1 cellular context compared by ENCODE assay signal in the genomic region with DNA sequence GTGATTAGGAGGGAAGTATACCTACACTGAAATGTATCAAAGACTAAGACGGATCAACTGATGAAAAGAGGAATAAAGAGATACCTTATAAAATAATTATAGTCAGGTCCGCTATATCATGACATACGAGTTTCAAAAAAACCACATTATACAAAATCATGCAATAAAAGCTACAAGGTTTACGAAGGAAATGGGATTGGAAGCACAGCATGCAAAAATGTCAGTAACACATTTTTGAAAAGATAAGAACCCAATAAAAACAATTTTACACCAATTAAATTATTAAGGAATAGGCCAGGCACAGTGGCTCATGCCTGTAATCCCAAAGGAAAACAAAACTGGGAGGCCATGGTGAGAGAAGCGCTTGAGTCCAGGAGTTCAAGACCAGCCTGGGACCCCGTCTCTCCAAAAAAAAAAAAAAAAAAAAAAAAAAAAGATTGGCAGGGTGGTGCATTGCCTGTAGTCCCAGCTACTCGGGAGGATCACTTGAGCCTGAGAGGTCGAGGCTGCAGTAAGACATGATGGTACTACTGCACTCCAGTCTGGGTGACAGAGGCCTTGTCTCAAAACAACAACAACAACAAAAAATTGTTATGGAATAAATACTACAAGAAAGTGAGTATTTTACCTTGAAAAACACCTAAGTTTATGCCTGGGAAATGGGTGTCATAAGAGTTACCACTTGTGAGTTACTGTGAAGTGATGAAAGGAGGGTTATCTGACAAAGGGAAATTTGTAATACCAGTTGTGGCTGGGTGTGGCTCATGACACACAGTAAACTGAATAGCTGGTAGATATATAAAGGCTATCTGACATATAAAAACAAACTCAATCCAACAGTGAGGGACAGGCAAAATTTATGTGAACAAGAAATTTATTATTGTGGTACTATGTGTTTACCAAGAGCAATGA.
TF ChIP-seq lines count a peak whose summit lies in the region.

No MANE protein-coding gene starts in this region.

TF ChIP-seq in K562, 482 proteins besides CTCF, POLR2A, EP300 and RAD21 (continues in another document):
- no peak for TF ChIP-seq RBM39 (optimal IDR thresholded peaks at IDR 0.05; ENCODE audit: low read depth, low read length)
- TF ChIP-seq CREM (IDR thresholded peaks at IDR 0.05; ENCODE audit: low read depth) = no peak
- no peak for TF ChIP-seq RBBP5 (IDR thresholded peaks at IDR 0.05; ENCODE audit: borderline replicate concordance, insufficient read depth, low read length, poor library complexity, severe bottlenecking)
- TF ChIP-seq SMARCA4 (IDR thresholded peaks at IDR 0.05) = peak; percentile 60; the same call in 1 of the 2 replicates
- no peak for TF ChIP-seq OTX1 (CRISPR knock-in tag; IDR thresholded peaks at IDR 0.05)
- no peak for TF ChIP-seq SAFB2 (IDR thresholded peaks at IDR 0.05; ENCODE audit: borderline replicate concordance, low read depth, low read length, severe bottlenecking)
- TF ChIP-seq PHF8 (IDR thresholded peaks at IDR 0.05; ENCODE audit: borderline replicate concordance, low read length) = no peak
- peak; percentile 7; the same call in 1 of the 2 replicates for TF ChIP-seq ZEB2 (IDR thresholded peaks at IDR 0.05)
- no peak for TF ChIP-seq ZNF174 (CRISPR knock-in tag; IDR thresholded peaks at IDR 0.05)
- TF ChIP-seq, protein P1, sequence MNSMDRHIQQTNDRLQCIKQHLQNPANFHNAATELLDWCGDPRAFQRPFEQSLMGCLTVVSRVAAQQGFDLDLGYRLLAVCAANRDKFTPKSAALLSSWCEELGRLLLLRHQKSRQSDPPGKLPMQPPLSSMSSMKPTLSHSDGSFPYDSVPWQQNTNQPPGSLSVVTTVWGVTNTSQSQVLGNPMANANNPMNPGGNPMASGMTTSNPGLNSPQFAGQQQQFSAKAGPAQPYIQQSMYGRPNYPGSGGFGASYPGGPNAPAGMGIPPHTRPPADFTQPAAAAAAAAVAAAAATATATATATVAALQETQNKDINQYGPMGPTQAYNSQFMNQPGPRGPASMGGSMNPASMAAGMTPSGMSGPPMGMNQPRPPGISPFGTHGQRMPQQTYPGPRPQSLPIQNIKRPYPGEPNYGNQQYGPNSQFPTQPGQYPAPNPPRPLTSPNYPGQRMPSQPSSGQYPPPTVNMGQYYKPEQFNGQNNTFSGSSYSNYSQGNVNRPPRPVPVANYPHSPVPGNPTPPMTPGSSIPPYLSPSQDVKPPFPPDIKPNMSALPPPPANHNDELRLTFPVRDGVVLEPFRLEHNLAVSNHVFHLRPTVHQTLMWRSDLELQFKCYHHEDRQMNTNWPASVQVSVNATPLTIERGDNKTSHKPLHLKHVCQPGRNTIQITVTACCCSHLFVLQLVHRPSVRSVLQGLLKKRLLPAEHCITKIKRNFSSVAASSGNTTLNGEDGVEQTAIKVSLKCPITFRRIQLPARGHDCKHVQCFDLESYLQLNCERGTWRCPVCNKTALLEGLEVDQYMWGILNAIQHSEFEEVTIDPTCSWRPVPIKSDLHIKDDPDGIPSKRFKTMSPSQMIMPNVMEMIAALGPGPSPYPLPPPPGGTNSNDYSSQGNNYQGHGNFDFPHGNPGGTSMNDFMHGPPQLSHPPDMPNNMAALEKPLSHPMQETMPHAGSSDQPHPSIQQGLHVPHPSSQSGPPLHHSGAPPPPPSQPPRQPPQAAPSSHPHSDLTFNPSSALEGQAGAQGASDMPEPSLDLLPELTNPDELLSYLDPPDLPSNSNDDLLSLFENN (IDR thresholded peaks at IDR 0.05; ENCODE audit: low read depth in 2 of 2, low read length in 2 of 2) = no peak
- no peak for TF ChIP-seq CEBPG (CRISPR knock-in tag; IDR thresholded peaks at IDR 0.05)
- TF ChIP-seq CEBPG (tag; conservative IDR thresholded peaks at IDR 0.05 in 1 of 2, IDR thresholded peaks at IDR 0.05 in 1 of 2) = 0 out of 4 replicates have a peak, but pooled peaks of 1 of the 2 experiments have one; percentile 33
- TF ChIP-seq ZNF408 (CRISPR knock-in tag; IDR thresholded peaks at IDR 0.05; ENCODE audit: low read depth) = no peak
- TF ChIP-seq, protein P2, sequence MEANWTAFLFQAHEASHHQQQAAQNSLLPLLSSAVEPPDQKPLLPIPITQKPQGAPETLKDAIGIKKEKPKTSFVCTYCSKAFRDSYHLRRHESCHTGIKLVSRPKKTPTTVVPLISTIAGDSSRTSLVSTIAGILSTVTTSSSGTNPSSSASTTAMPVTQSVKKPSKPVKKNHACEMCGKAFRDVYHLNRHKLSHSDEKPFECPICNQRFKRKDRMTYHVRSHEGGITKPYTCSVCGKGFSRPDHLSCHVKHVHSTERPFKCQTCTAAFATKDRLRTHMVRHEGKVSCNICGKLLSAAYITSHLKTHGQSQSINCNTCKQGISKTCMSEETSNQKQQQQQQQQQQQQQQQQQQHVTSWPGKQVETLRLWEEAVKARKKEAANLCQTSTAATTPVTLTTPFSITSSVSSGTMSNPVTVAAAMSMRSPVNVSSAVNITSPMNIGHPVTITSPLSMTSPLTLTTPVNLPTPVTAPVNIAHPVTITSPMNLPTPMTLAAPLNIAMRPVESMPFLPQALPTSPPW (CRISPR knock-in tag; IDR thresholded peaks at IDR 0.05) = peak; percentile 28; the same call in 1 of the 2 replicates
- no peak for TF ChIP-seq BCOR (IDR thresholded peaks at IDR 0.05)
- TF ChIP-seq MTA3 (IDR thresholded peaks at IDR 0.05; ENCODE audit: borderline replicate concordance) = no peak
- TF ChIP-seq PTRF (tag; IDR thresholded peaks at IDR 0.05) = no peak
- no peak for TF ChIP-seq PHF20 (IDR thresholded peaks at IDR 0.05; ENCODE audit: partially characterized antibody)
- no peak for TF ChIP-seq JUND (IDR thresholded peaks at IDR 0.05; ENCODE audit: borderline replicate concordance, low read depth, low read length)
- TF ChIP-seq JUND (tag; IDR thresholded peaks at IDR 0.05; ENCODE audit: borderline replicate concordance, low read depth, low read length) = peak; percentile 17; the same call in 1 of the 3 replicates
- TF ChIP-seq, protein P3, sequence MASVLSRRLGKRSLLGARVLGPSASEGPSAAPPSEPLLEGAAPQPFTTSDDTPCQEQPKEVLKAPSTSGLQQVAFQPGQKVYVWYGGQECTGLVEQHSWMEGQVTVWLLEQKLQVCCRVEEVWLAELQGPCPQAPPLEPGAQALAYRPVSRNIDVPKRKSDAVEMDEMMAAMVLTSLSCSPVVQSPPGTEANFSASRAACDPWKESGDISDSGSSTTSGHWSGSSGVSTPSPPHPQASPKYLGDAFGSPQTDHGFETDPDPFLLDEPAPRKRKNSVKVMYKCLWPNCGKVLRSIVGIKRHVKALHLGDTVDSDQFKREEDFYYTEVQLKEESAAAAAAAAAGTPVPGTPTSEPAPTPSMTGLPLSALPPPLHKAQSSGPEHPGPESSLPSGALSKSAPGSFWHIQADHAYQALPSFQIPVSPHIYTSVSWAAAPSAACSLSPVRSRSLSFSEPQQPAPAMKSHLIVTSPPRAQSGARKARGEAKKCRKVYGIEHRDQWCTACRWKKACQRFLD (CRISPR knock-in tag; IDR thresholded peaks at IDR 0.05) = no peak
- no peak for TF ChIP-seq FOXP1 (CRISPR knock-in tag; IDR thresholded peaks at IDR 0.05)
- TF ChIP-seq, protein P4, sequence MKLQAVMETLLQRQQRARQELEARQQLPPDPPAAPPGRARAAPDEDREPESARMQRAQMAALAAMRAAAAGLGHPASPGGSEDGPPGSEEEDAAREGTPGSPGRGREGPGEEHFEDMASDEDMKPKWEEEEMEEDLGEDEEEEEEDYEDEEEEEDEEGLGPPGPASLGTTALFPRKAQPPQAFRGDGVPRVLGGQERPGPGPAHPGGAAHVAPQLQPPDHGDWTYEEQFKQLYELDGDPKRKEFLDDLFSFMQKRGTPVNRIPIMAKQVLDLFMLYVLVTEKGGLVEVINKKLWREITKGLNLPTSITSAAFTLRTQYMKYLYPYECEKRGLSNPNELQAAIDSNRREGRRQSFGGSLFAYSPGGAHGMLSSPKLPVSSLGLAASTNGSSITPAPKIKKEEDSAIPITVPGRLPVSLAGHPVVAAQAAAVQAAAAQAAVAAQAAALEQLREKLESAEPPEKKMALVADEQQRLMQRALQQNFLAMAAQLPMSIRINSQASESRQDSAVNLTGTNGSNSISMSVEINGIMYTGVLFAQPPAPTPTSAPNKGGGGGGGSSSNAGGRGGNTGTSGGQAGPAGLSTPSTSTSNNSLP (IDR thresholded peaks at IDR 0.05; ENCODE audit: borderline replicate concordance, low read depth, low read length) = 0 out of 2 replicates have a peak, but pooled peaks have one; percentile 47
- no peak for TF ChIP-seq MCM3 (IDR thresholded peaks at IDR 0.05)
- TF ChIP-seq EGR1 (conservative IDR thresholded peaks at IDR 0.05) = no peak
- TF ChIP-seq NFE2L1 (tag; IDR thresholded peaks at IDR 0.05; ENCODE audit: borderline replicate concordance, low read depth) = no peak
- no peak for TF ChIP-seq CREBBP (IDR thresholded peaks at IDR 0.05; ENCODE audit: low read depth, low read length)
- no peak for TF ChIP-seq POLR3G (IDR thresholded peaks at IDR 0.05; ENCODE audit: extremely low read depth, insufficient read length, insufficient replicate concordance)
- no peak for TF ChIP-seq SMARCA5 (IDR thresholded peaks at IDR 0.05)
- no peak for TF ChIP-seq SMC3 (conservative IDR thresholded peaks at IDR 0.05; ENCODE audit: insufficient read depth, low read depth, low read length)
- TF ChIP-seq, protein P5, sequence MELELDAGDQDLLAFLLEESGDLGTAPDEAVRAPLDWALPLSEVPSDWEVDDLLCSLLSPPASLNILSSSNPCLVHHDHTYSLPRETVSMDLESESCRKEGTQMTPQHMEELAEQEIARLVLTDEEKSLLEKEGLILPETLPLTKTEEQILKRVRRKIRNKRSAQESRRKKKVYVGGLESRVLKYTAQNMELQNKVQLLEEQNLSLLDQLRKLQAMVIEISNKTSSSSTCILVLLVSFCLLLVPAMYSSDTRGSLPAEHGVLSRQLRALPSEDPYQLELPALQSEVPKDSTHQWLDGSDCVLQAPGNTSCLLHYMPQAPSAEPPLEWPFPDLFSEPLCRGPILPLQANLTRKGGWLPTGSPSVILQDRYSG (tag; conservative IDR thresholded peaks at IDR 0.05; ENCODE audit: low read depth) = no peak
- TF ChIP-seq, protein P6, sequence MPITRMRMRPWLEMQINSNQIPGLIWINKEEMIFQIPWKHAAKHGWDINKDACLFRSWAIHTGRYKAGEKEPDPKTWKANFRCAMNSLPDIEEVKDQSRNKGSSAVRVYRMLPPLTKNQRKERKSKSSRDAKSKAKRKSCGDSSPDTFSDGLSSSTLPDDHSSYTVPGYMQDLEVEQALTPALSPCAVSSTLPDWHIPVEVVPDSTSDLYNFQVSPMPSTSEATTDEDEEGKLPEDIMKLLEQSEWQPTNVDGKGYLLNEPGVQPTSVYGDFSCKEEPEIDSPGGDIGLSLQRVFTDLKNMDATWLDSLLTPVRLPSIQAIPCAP (CRISPR knock-in tag; IDR thresholded peaks at IDR 0.05; ENCODE audit: borderline replicate concordance) = no peak
- TF ChIP-seq HLTF (IDR thresholded peaks at IDR 0.05) = 0 out of 2 replicates have a peak, but pooled peaks have one; percentile 20
- TF ChIP-seq CBX8 (IDR thresholded peaks at IDR 0.05; ENCODE audit: borderline replicate concordance, extremely low read depth, low read depth, low read length, poor library complexity, severe bottlenecking) = no peak
- TF ChIP-seq ZNF253 (CRISPR knock-in tag; conservative IDR thresholded peaks at IDR 0.05) = no peak
- TF ChIP-seq, protein P7, sequence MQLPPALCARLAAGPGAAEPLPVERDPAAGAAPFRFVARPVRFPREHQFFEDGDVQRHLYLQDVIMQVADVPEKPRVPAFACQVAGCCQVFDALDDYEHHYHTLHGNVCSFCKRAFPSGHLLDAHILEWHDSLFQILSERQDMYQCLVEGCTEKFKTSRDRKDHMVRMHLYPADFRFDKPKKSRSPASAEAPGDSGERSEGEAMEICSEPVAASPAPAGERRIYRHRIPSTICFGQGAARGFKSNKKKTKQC (CRISPR knock-in tag; IDR thresholded peaks at IDR 0.05) = no peak
- TF ChIP-seq ZNF584 (CRISPR knock-in tag; IDR thresholded peaks at IDR 0.05; ENCODE audit: low read depth) = no peak
- TF ChIP-seq, protein P8, sequence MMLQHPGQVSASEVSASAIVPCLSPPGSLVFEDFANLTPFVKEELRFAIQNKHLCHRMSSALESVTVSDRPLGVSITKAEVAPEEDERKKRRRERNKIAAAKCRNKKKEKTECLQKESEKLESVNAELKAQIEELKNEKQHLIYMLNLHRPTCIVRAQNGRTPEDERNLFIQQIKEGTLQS (IDR thresholded peaks at IDR 0.05) = 0 out of 2 replicates have a peak, but pooled peaks have one; percentile 30
- TF ChIP-seq, protein P8 (CRISPR knock-in tag; conservative IDR thresholded peaks at IDR 0.05) = no peak
- TF ChIP-seq HDAC1 (IDR thresholded peaks at IDR 0.05) = 0 out of 4 replicates have a peak, but pooled peaks of 1 of the 2 experiments have one; percentile 35
- no peak for TF ChIP-seq FIP1L1 (IDR thresholded peaks at IDR 0.05; ENCODE audit: low read depth, low read length, poor library complexity, severe bottlenecking)
- TF ChIP-seq TBP (optimal IDR thresholded peaks at IDR 0.05; ENCODE audit: low read depth, low read length) = no peak
- TF ChIP-seq, protein P9, sequence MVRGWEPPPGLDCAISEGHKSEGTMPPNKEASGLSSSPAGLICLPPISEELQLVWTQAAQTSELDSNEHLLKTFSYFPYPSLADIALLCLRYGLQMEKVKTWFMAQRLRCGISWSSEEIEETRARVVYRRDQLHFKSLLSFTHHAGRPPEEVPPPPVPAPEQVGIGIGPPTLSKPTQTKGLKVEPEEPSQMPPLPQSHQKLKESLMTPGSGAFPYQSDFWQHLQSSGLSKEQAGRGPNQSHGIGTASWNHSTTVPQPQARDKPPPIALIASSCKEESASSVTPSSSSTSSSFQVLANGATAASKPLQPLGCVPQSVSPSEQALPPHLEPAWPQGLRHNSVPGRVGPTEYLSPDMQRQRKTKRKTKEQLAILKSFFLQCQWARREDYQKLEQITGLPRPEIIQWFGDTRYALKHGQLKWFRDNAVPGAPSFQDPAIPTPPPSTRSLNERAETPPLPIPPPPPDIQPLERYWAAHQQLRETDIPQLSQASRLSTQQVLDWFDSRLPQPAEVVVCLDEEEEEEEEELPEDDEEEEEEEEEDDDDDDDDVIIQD (CRISPR knock-in tag; IDR thresholded peaks at IDR 0.05) = no peak
- TF ChIP-seq HCFC1 (IDR thresholded peaks at IDR 0.05; ENCODE audit: low read depth, low read length) = no peak
- TF ChIP-seq ZBTB1 (CRISPR knock-in tag; IDR thresholded peaks at IDR 0.05; ENCODE audit: borderline replicate concordance, low read depth) = no peak
- TF ChIP-seq CBX3 (IDR thresholded peaks at IDR 0.05; ENCODE audit: borderline replicate concordance in 1 of 2, low read length in 2 of 2) = peak in 1 of 2 experiments; percentile 17; a peak in 1 of 3 replicates
- no peak for TF ChIP-seq MECOM (CRISPR knock-in tag; IDR thresholded peaks at IDR 0.05)
- no peak for TF ChIP-seq ZNF165 (CRISPR knock-in tag; IDR thresholded peaks at IDR 0.05; ENCODE audit: borderline replicate concordance)
- no peak for TF ChIP-seq ZNF707 (CRISPR knock-in tag; conservative IDR thresholded peaks at IDR 0.05)
- no peak for TF ChIP-seq U2AF2 (optimal IDR thresholded peaks at IDR 0.05; ENCODE audit: low read depth, low read length)
- no peak for TF ChIP-seq MAFG (tag; conservative IDR thresholded peaks at IDR 0.05)
